33 cellular contexts compared by ENCODE assay signal in genomic region chr7:138879356-138879755, GRCh38.
"Had no signal": no experiment of that assay in that cellular context is flagged by ENCODE, and none has a peak within 500 bp of the region (broad histone marks: within the 10 kb centered on the region; RNA-seq: fewer than 3 reads in every experiment).

No MANE protein-coding gene starts in this region.

- H3K27me3 Mint-ChIP-seq: activated CD4-positive, alpha-beta T cell treated with anti-CD3 and anti-CD28 coated beads, Interleukin-2, amount 10 ng/mL, durations not matched to agents 7 days and 5 days; activated CD8-positive, alpha-beta T cell treated with anti-CD3 and anti-CD28 coated beads for 36 hours; activated naive CD8-positive, alpha-beta T cell; activated T-helper 17 cell treated with anti-CD3 and anti-CD28 coated beads, Interleukin-2, amount 50 U/mL, for 72 hours; central memory CD8-positive, alpha-beta T cell; dendritic cell treated with granulocyte-macrophage colony-stimulating factor and Interleukin-4, amounts not matched to agents 40 ng/mL and 50 ng/mL, for 4 days had no signal

- H3K9me3 Mint-ChIP-seq: activated CD8-positive, alpha-beta T cell treated with anti-CD3 and anti-CD28 coated beads for 36 hours; activated T-cell treated with anti-CD3 and anti-CD28 coated beads, Interleukin-2, amount 50 U/mL, for 4 hours; central memory CD8-positive, alpha-beta T cell; dendritic cell treated with granulocyte-macrophage colony-stimulating factor and Interleukin-4, amounts not matched to agents 40 ng/mL and 50 ng/mL, for 4 days; endodermal cell; T-helper 2 cell treated with Interferon-gamma antibody and Interleukin-4, amounts not matched to agents 5 μg/mL and 100 μg/mL, for 36 hours had no signal

- H3K27me3 ChIP-seq: body of pancreas, breast epithelium, dorsolateral prefrontal cortex, esophagus muscularis mucosa, foreskin keratinocyte, gastrocnemius medialis, heart left ventricle had no signal

- H3K27ac ChIP-seq: body of pancreas, breast epithelium, coronary artery, dorsolateral prefrontal cortex, esophagus muscularis mucosa, foreskin keratinocyte, gastrocnemius medialis, heart left ventricle had no signal

- H3K4me3 ChIP-seq: body of pancreas, breast epithelium, coronary artery, dorsolateral prefrontal cortex, esophagus muscularis mucosa, gastrocnemius medialis, heart left ventricle had no signal

- H3K36me3 Mint-ChIP-seq: activated naive CD8-positive, alpha-beta T cell had no signal

- H3K4me3 Mint-ChIP-seq: activated CD4-positive, alpha-beta T cell treated with anti-CD3 and anti-CD28 coated beads, Interleukin-2, amount 10 ng/mL, durations not matched to agents 7 days and 5 days; activated CD8-positive, alpha-beta T cell treated with anti-CD3 and anti-CD28 coated beads for 36 hours; activated naive CD8-positive, alpha-beta T cell; activated T-cell treated with anti-CD3 and anti-CD28 coated beads, Interleukin-2, amount 50 U/mL, for 4 hours; activated T-helper 17 cell treated with anti-CD3 and anti-CD28 coated beads, Interleukin-2, amount 50 U/mL, for 72 hours; central memory CD8-positive, alpha-beta T cell; dendritic cell treated with granulocyte-macrophage colony-stimulating factor and Interleukin-4, amounts not matched to agents 40 ng/mL and 50 ng/mL, for 4 days; endodermal cell; T-helper 17 cell; T-helper 2 cell treated with Interferon-gamma antibody and Interleukin-4, amounts not matched to agents 5 μg/mL and 100 μg/mL, for 36 hours had no signal

- H3K9me3 ChIP-seq: body of pancreas, breast epithelium, esophagus muscularis mucosa, gastrocnemius medialis, heart left ventricle had no signal

- H3K4me1 ChIP-seq: body of pancreas, breast epithelium, gastrocnemius medialis had no signal

- H3K27ac Mint-ChIP-seq: activated CD4-positive, alpha-beta T cell treated with anti-CD3 and anti-CD28 coated beads, Interleukin-2, amount 10 ng/mL, durations not matched to agents 7 days and 5 days; activated CD8-positive, alpha-beta T cell treated with anti-CD3 and anti-CD28 coated beads for 36 hours; activated naive CD8-positive, alpha-beta T cell; activated T-helper 17 cell treated with anti-CD3 and anti-CD28 coated beads, Interleukin-2, amount 50 U/mL, for 72 hours; dendritic cell treated with granulocyte-macrophage colony-stimulating factor and Interleukin-4, amounts not matched to agents 40 ng/mL and 50 ng/mL, for 4 days; endodermal cell; T-helper 17 cell; T-helper 2 cell treated with Interferon-gamma antibody and Interleukin-4, amounts not matched to agents 5 μg/mL and 100 μg/mL, for 36 hours had no signal

- DNase-seq: activated CD4-positive, alpha-beta T cell treated with anti-CD3 and anti-CD28 coated beads for 1 hour; activated CD4-positive, alpha-beta T cell treated with anti-CD3 and anti-CD28 coated beads for 4 hours; activated CD4-positive, alpha-beta T cell treated with anti-CD3 and anti-CD28 coated beads, Interleukin-2, amount 10 ng/mL, durations not matched to agents 7 days and 5 days; activated CD4-positive, alpha-beta T cell treated with anti-CD3 and anti-CD28 coated beads, Interleukin-2, amount 50 U/mL, for 48 hours; activated CD8-positive, alpha-beta memory T cell treated with anti-CD3 and anti-CD28 coated beads for 24 hours; activated CD8-positive, alpha-beta T cell treated with anti-CD3 and anti-CD28 coated beads for 36 hours; activated effector memory CD4-positive, alpha-beta T cell treated with Interleukin-2 at 50 U/mL for 16 hours; activated gamma-delta T cell treated with Interleukin-2 at 50 U/mL for 16 hours; activated naive CD4-positive, alpha-beta T cell treated with anti-CD3 and anti-CD28 coated beads, Interleukin-2, amount 50 U/mL, for 16 hours; activated naive CD4-positive, alpha-beta T cell treated with Interleukin-2 at 50 U/mL for 16 hours; activated T-cell treated with anti-CD3 and anti-CD28 coated beads, Interleukin-2, amount 50 U/mL, for 4 hours; amniotic stem cell; anterior cingulate cortex; body of pancreas; dorsolateral prefrontal cortex; effector memory CD4-positive, alpha-beta T cell; endodermal cell; erythroblast; foreskin keratinocyte; gastrocnemius medialis; glutamatergic neuron; heart left ventricle; T-helper 1 cell; T-helper 17 cell; T1000 had no signal

- H3K36me3 ChIP-seq: breast epithelium, gastrocnemius medialis had no signal
